Comparison of ENCODE assay signal across 8 cellular contexts in the genomic region with DNA sequence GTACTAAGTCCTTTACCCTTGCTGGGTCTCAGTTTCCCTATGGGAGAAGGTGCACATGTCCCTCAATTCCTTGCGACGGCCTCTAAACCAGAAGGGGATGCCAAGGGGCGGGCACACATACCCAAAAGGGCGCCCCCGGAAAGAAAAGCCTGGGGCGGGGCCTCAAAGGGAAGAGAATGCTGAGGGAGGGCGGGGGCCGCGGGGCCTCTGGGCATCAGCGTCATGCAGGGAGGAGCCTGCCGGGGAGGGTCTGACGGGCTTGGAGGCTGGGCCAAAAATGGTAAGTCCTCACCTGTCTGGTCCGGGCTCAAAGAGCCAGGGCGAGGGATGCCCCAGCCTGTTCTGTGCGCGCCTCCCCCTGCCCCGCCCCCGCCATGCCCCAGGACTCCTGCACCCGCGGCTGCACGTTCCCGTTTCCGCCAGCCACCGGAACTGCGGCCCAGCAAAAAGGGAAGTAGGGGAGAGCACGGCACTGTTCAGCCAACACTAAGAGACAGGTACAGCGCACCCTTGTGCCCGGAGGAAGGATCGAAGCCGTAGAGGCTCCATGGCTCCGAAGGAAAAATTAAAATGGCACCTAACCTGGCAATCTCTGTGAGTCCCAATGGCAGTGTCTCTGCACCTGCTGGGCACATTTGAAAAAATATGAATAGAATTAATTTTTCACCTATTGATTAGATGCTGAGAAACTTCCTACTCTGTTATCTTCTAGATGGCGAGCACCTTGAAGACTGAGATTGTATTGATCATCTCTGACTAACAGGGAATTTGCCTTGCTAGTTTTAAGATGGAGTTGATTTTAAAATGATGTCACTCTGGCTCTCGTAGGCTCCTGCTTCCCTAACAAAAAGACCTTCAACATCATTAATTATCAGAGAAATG. TPM values are rescaled to one million over a fixed set of nuclear protein-coding genes. Genes with fewer than 3 reads are reported as not detected.
DNase-seq lines count a peak whose midpoint lies in the region; ATAC-seq and TF ChIP-seq lines count a peak whose summit lies in the region.

A gene (minus strand): TSS at position 434 of the 882 bp plus-strand sequence. CDS start 14,976 bp downstream, outside the sequence.

- H3K27me3 Mint-ChIP-seq in activated T-helper 17 cell treated with anti-CD3 and anti-CD28 coated beads, Interleukin-2, amount 50 U/mL, for 72 hours, result no peaks in the 10 kb centered on the region
- H3K27me3 Mint-ChIP-seq in natural killer cell treated with Interleukin-12 subunit alpha and Interleukin-12 subunit beta and Interleukin-15 and Interleukin-18, amount 100 ng/mL, for 72 hours, result no peaks in the 10 kb centered on the region

- H3K36me3 Mint-ChIP-seq in activated T-helper 17 cell treated with anti-CD3 and anti-CD28 coated beads, Interleukin-2, amount 50 U/mL, for 72 hours (ENCODE audit: low read depth), result no peaks in the 10 kb centered on the region
- no peaks in the 10 kb centered on the region for H3K36me3 Mint-ChIP-seq in natural killer cell treated with Interleukin-12 subunit alpha and Interleukin-12 subunit beta and Interleukin-15 and Interleukin-18, amount 100 ng/mL, for 72 hours

- peak; percentile 89 for TF ChIP-seq CTCF in fibroblast of pulmonary artery (IDR thresholded peaks at IDR 0.05; ENCODE audit: low read length, missing control alignments)

- H3K4me1 Mint-ChIP-seq in activated T-helper 17 cell treated with anti-CD3 and anti-CD28 coated beads, Interleukin-2, amount 50 U/mL, for 72 hours, result peaks cover 11% of the 10 kb centered on the region
- peaks cover 4 to 7% of the 10 kb centered on the region in 2 donors for H3K4me1 Mint-ChIP-seq in natural killer cell treated with Interleukin-12 subunit alpha and Interleukin-12 subunit beta and Interleukin-15 and Interleukin-18, amount 100 ng/mL, for 72 hours (ENCODE audit: low read depth in 2 of 2)

- H3K4me3 Mint-ChIP-seq in activated T-helper 17 cell treated with anti-CD3 and anti-CD28 coated beads, Interleukin-2, amount 50 U/mL, for 72 hours, result no peak within 1 kb of the TSS
- peak within 1 kb of the TSS; percentile 89 for H3K4me3 Mint-ChIP-seq in natural killer cell treated with Interleukin-12 subunit alpha and Interleukin-12 subunit beta and Interleukin-15 and Interleukin-18, amount 100 ng/mL, for 72 hours

- H3K9me3 Mint-ChIP-seq in activated T-helper 17 cell treated with anti-CD3 and anti-CD28 coated beads, Interleukin-2, amount 50 U/mL, for 72 hours, result peaks cover 4% of the 10 kb centered on the region
- H3K9me3 Mint-ChIP-seq in natural killer cell treated with Interleukin-12 subunit alpha and Interleukin-12 subunit beta and Interleukin-15 and Interleukin-18, amount 100 ng/mL, for 72 hours, result no peaks in the 10 kb centered on the region

- peak; percentile 98 for ATAC-seq in activated T-helper 17 cell treated with anti-CD3 and anti-CD28 coated beads, Interleukin-2, amount 50 U/mL, for 72 hours (replicated peaks)
- ATAC-seq in natural killer cell treated with Interleukin-12 subunit alpha and Interleukin-12 subunit beta and Interleukin-15 and Interleukin-18, amount 100 ng/mL, for 72 hours, result peak; percentile 98

- peak within 1 kb of the TSS; percentile 83 for H3K4me3 ChIP-seq in fibroblast of pulmonary artery (replicated peaks; ENCODE audit: low read depth, low read length)

- peak; percentile 94 for DNase-seq in ELR (ENCODE audit: low read depth)
- peak; percentile 77 for DNase-seq in GOT3 (lab: John Stamatoyannopoulos, UW)
- peak; percentile 94 for DNase-seq in LHCN-M2 (ENCODE audit: low read depth)
- peak; percentile 96 for DNase-seq in RKO (ENCODE audit: low spot score)
- peak; percentile 96 for DNase-seq in fibroblast of pulmonary artery (ENCODE audit: low read depth)
- peak; percentile 94 for DNase-seq in natural killer cell treated with Interleukin-12 subunit alpha and Interleukin-12 subunit beta and Interleukin-15 and Interleukin-18, amount 100 ng/mL, for 72 hours (ENCODE audit: low spot score)
- DNase-seq in stimulated activated naive CD4-positive, alpha-beta T cell treated with Interleukin-2 at 50 U/mL for 16 hours (lab: John Stamatoyannopoulos, UW), result peak; percentile 98

- H3K27ac Mint-ChIP-seq in activated T-helper 17 cell treated with anti-CD3 and anti-CD28 coated beads, Interleukin-2, amount 50 U/mL, for 72 hours, result peak within 1 kb of the TSS; percentile 94
- H3K27ac Mint-ChIP-seq in natural killer cell treated with Interleukin-12 subunit alpha and Interleukin-12 subunit beta and Interleukin-15 and Interleukin-18, amount 100 ng/mL, for 72 hours, result peak within 1 kb of the TSS in 1 of 2 donors; percentile 68

RNA-seq across cellular contexts. Expression of the gene that starts here (rescaled TPM):
- 4.9 and 5.2 TPM in 2 replicates for total RNA-seq in LHCN-M2 (2014; rRNA removed)
- polyA plus RNA-seq in LHCN-M2 (2012), result 4.7 TPM
- total RNA-seq in activated T-helper 17 cell treated with anti-CD3 and anti-CD28 coated beads, Interleukin-2, amount 50 U/mL, for 72 hours, result 1 to 10 TPM; 2.3 to 4.2 TPM
- 1 to 10 TPM; 3.5 to 6.0 TPM for total RNA-seq in natural killer cell treated with Interleukin-12 subunit alpha and Interleukin-12 subunit beta and Interleukin-15 and Interleukin-18, amount 100 ng/mL, for 72 hours

Comparison
In these comparisons a context has a peak if more than half of its experiments do, and no peak if none do; other contexts are left out.
1. Peak in every context shown above with its lines: DNase-seq, ATAC-seq and H3K4me3 ChIP-seq.